In genomic region chr6:105231771-105232170, GRCh38 we compare ENCODE assay signal across 11 cellular contexts. TPM values are rescaled to one million over a fixed set of nuclear protein-coding genes. Genes with fewer than 3 reads are reported as not detected.
"Had no signal": no experiment of that assay in that cellular context is flagged by ENCODE, and none has a peak within 500 bp of the region (broad histone marks: within the 10 kb centered on the region; RNA-seq: fewer than 3 reads in every experiment).

No MANE protein-coding gene starts in this region.

RNA-seq across cellular contexts. Expression of gene POPDC3, which starts 52.0 kb away (rescaled TPM):
- total RNA-seq: activated naive CD4-positive, alpha-beta T cell treated with anti-CD3 and anti-CD28 coated beads for 36 hours; activated naive CD4-positive, alpha-beta T cell treated with anti-CD3 and anti-CD28 coated beads, Interleukin-2, amount 50 U/mL, for 72 hours; activated naive CD8-positive, alpha-beta T cell treated with anti-CD3 and anti-CD28 coated beads for 36 hours; activated naive CD8-positive, alpha-beta T cell treated with anti-CD3 and anti-CD28 coated beads, Interleukin-2, amount 10 ng/mL, durations not matched to agents 7 days and 5 days; activated T-cell treated with anti-CD3 and anti-CD28 coated beads, Interleukin-2, amount 50 U/mL, for 4 hours; activated T-cell treated with anti-CD3 and anti-CD28 coated beads, Interleukin-2, amount 50 U/mL, for 72 hours; activated T-helper 1 cell treated with anti-CD3 and anti-CD28 coated beads, Interleukin-12 subunit alpha, Interleukin-12 subunit beta, Interleukin-2, Interleukin-4 antibody, amounts not matched to agents 30 ng/mL and 10 ng/mL and 1 ng/mL, durations not matched to agents 14 hours and 24 hours and 36 hours; activated T-helper 2 cell treated with anti-CD3 and anti-CD28 coated beads, Interferon-gamma antibody, Interleukin-2, Interleukin-4, amounts not matched to agents 10 μg/mL and 5 μg/mL and 100 μg/mL, durations not matched to agents 14 hours and 24 hours and 36 hours; aorta; ascending aorta; body of pancreas had no signal
